Comparison of ENCODE assay signal across 14 cellular contexts in the genomic region with DNA sequence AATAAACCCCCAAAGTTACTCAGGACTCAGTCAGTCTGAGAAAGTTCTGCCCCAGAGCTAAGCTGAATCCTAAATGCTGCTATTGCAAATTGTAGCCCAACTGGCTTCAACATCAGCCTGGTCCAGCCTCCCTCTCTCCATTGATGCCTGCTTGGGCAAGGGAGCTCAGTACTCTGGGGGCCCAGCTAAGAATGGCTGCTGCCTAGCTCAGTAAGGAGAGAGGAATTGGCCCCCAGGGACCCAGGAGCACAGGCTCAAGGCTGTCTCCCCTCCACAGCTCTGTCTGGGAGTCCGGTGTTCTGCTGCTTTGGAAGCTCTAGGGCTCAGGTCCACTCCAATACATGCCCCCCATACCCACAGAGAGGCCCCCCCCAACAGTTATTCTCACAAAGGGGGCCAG. TPM values are rescaled to one million over a fixed set of nuclear protein-coding genes. Genes with fewer than 3 reads are reported as not detected.
DNase-seq lines count a peak whose midpoint lies in the region; ATAC-seq and TF ChIP-seq lines count a peak whose summit lies in the region.
"Had no signal": no experiment of that assay in that cellular context is flagged by ENCODE, and none has a peak within 500 bp of the region (broad histone marks: within the 10 kb centered on the region; RNA-seq: fewer than 3 reads in every experiment).

No MANE protein-coding gene starts in this region.

- no peaks in the 10 kb centered on the region for H3K27me3 ChIP-seq in BLaER1
- no peaks in the 10 kb centered on the region for H3K27me3 ChIP-seq in Caco-2 (replicated peaks; ENCODE audit: control insufficient read depth, insufficient read depth, low read length)
- no peaks in the 10 kb centered on the region for H3K27me3 ChIP-seq in PC-9 (ENCODE audit: insufficient read depth, low read depth)
- H3K27me3 ChIP-seq in left lung, result no peaks in the 10 kb centered on the region
- H3K27me3 ChIP-seq: right atrium auricular region had no signal

- H3K9me3 ChIP-seq in BLaER1, result no peaks in the 10 kb centered on the region
- no peaks in the 10 kb centered on the region for H3K9me3 ChIP-seq in Caco-2
- H3K9me3 ChIP-seq in PC-9 (ENCODE audit: insufficient read depth, low read depth), result no peaks in the 10 kb centered on the region
- no peaks in the 10 kb centered on the region for H3K9me3 ChIP-seq in left lung
- H3K9me3 ChIP-seq: right atrium auricular region had no signal

- CTCF ChIA-PET in Caco-2 (lab: Charles Lee) (interaction anchor here (0.6 kb wide), 2 partner anchors 50 to 163 kb away, joined by 3 to 5 read pairs; no protein-coding TSS in a partner anchor), PC-9 (lab: Charles Lee) (interaction anchor here (0.6 kb wide), 1 partner anchor 31 kb away, joined by 12 read pairs; no protein-coding TSS in a partner anchor)

- TF ChIP-seq CTCF in Caco-2 (IDR thresholded peaks at IDR 0.05; ENCODE audit: insufficient read depth in 1 of 2, low read depth in 1 of 2, low read length in 1 of 2, severe bottlenecking in 1 of 2, unreplicated experiment in 1 of 2) (no peak), PC-9 (conservative IDR thresholded peaks at IDR 0.05) (no peak), left lung (IDR thresholded peaks at IDR 0.05) (no peak)

- H4K20me1 ChIP-seq in BLaER1 (peaks cover 26% of the 10 kb centered on the region), PC-9 (ENCODE audit: insufficient read depth) (peaks cover 8% of the 10 kb centered on the region)

- ATAC-seq in left lung (no peak), GM21447 (IDR thresholded peaks at IDR 0.05; ENCODE audit: unreplicated experiment) (no peak)

- H3K4me3 Mint-ChIP-seq in Caco-2 (ENCODE audit: unreplicated experiment) (peak overlapping the region; percentile 81), immature natural killer cell (peak overlapping the region in 4 of 5 donors; percentile 71 to 86 (median 84))

- H3K27ac ChIP-seq in BLaER1 (no peak overlapping the region), PC-9 (no peak overlapping the region), left lung (no peak overlapping the region)
- H3K27ac ChIP-seq: right atrium auricular region had no signal

- H3K4me1 ChIP-seq in BLaER1 (peaks cover 52% of the 10 kb centered on the region), Caco-2 (peaks cover 29% of the 10 kb centered on the region), PC-9 (replicated peaks; ENCODE audit: insufficient read depth) (peaks cover 7% of the 10 kb centered on the region; the same call in 1 of the 2 replicates), left lung (peaks cover 0 to 53% of the 10 kb centered on the region in 2 donors)

- peaks cover 7% of the 10 kb centered on the region; the same call in 1 of the 2 replicates for H3F3A ChIP-seq in PC-9 (ENCODE audit: insufficient read depth, low read depth)

- no peaks in the 10 kb centered on the region for H3K27me3 Mint-ChIP-seq in Caco-2 (ENCODE audit: insufficient read depth, unreplicated experiment)
- peaks cover 0 to 3% (median 0%) of the 10 kb centered on the region in 3 donors for H3K27me3 Mint-ChIP-seq in immature natural killer cell (ENCODE audit: low read depth in 3 of 3)

- no peak for DNase-seq in Caco-2
- DNase-seq in PC-9, result no peak
- no peak for DNase-seq in immature natural killer cell
- no peak for DNase-seq in left lung
- no peak for DNase-seq in stimulated activated CD4-positive, alpha-beta T cell treated with anti-CD3 and anti-CD28 coated beads, Interleukin-2, amount 100 ng/mL, for 24 hours
- no peak for DNase-seq in COLO668 (lab: John Stamatoyannopoulos, UW; ENCODE audit: unreplicated experiment)
- DNase-seq: GOT3, NCI-H1092 treated with DMSO at 0.1 percent for 48 hours, NCI-H524, SHP77, substantia nigra had no signal

- H3K36me3 ChIP-seq in BLaER1 (peaks cover 38% of the 10 kb centered on the region), Caco-2 (ENCODE audit: control insufficient read depth, insufficient read depth, low read length) (no peaks in the 10 kb centered on the region; the same call in 1 of the 2 replicates), PC-9 (ENCODE audit: low read depth) (no peaks in the 10 kb centered on the region), left lung (peaks cover 0 to 33% of the 10 kb centered on the region in 2 donors)

- H3K27ac Mint-ChIP-seq in Caco-2 (ENCODE audit: unreplicated experiment) (no peak overlapping the region), immature natural killer cell (peak overlapping the region; percentile 74 to 89 (median 82))

- H3K4me1 Mint-ChIP-seq in Caco-2 (ENCODE audit: low read depth, unreplicated experiment), result peaks cover 32% of the 10 kb centered on the region
- peaks cover 55 to 57% of the 10 kb centered on the region in 2 donors for H3K4me1 Mint-ChIP-seq in immature natural killer cell

- no TSS peak for BruUV-seq in Caco-2 (replicated peaks; lab: Mats Ljungman, UMichigan)
- TSS peak; percentile 35 for BruUV-seq in PC-9 (replicated peaks; lab: Mats Ljungman, UMichigan)

- peaks cover 32% of the 10 kb centered on the region for H3K36me3 Mint-ChIP-seq in Caco-2 (ENCODE audit: insufficient read depth, unreplicated experiment)
- peaks cover 8 to 18% (median 9%) of the 10 kb centered on the region in 3 donors for H3K36me3 Mint-ChIP-seq in immature natural killer cell

- no peaks in the 10 kb centered on the region for H3K9me2 ChIP-seq in PC-9 (ENCODE audit: insufficient read depth)

- H3K9me3 Mint-ChIP-seq in Caco-2 (ENCODE audit: unreplicated experiment) (no peaks in the 10 kb centered on the region), immature natural killer cell (no peaks in the 10 kb centered on the region)

- POLR2A ChIA-PET in Caco-2 (lab: Charles Lee), result interaction anchor here (0.8 kb wide), 1 partner anchor 21 kb away, joined by 4 read pairs; the partner anchor contains the start of gene PIGS
- POLR2A ChIA-PET in PC-9 (lab: Charles Lee; ENCODE audit: unreplicated experiment), result no interaction called here

- no peak overlapping the region for H3K4me3 ChIP-seq in BLaER1
- H3K4me3 ChIP-seq in Caco-2 (ENCODE audit: low read depth, low read length), result no peak overlapping the region
- H3K4me3 ChIP-seq in PC-9, result no peak overlapping the region
- no peak overlapping the region for H3K4me3 ChIP-seq in left lung

- H3K4me2 ChIP-seq in BLaER1 (peak overlapping the region; percentile 95), PC-9 (peak overlapping the region; percentile 94; the same call in 1 of the 2 replicates)

- H3K79me2 ChIP-seq in PC-9 (ENCODE audit: low read depth), result peaks cover 5% of the 10 kb centered on the region; the same call in 1 of the 2 replicates

- intact Hi-C loops in Caco-2 (cut with micrococcal nuclease; ENCODE audit: unreplicated experiment), result no loop called here
- intact Hi-C loops in PC-9 (cut with micrococcal nuclease; ENCODE audit: unreplicated experiment), result no loop called here
- intact Hi-C loops in left lung (cut with DNase I), result loop anchor here in 1 of 2 donors (5.0 kb wide), 1 partner anchor 54 kb away; no protein-coding TSS in a partner anchor

- no peak overlapping the region for H2AFZ ChIP-seq in PC-9

- H3K9ac ChIP-seq in BLaER1, result no peak overlapping the region

RNA-seq across cellular contexts. Expression of gene UNC119, which starts 1.6 kb away (rescaled TPM):
- total RNA-seq in Caco-2 (2022), result 40.5 and 41.3 TPM in 2 replicates
- total RNA-seq in PC-9 (2021), result 39.7 and 48.8 TPM in 2 replicates
- polyA plus RNA-seq in immature natural killer cell, result 10 to 100 TPM; 45.4 to 61.1 (median 50.4) TPM
- 10 to 100 TPM; 25.7 to 28.9 TPM for total RNA-seq in left lung

RNA-seq across cellular contexts. Expression of gene PIGS, which starts 20.5 kb away (rescaled TPM):
- total RNA-seq in Caco-2 (2022) (78.2 and 99.6 TPM in 2 replicates), PC-9 (2021) (57.6 and 64.2 TPM in 2 replicates), left lung (10 to 100 TPM; 59.6 to 63.3 TPM)
- 100 to 1,000 TPM in 1 of 3 donors, 10 to 100 TPM in 2; 71.7 to 135 (median 96.8) TPM for polyA plus RNA-seq in immature natural killer cell

RNA-seq across cellular contexts. Expression of gene ALDOC, which starts 25.8 kb away (rescaled TPM):
- total RNA-seq in Caco-2 (2022) (16.3 and 17.7 TPM in 2 replicates), PC-9 (2021) (17.4 and 21.6 TPM in 2 replicates), left lung (10 to 100 TPM; 10.9 to 15.2 TPM)
- 10 to 100 TPM; 50.9 to 80.1 (median 53.2) TPM for polyA plus RNA-seq in immature natural killer cell

RNA-seq across cellular contexts. Expression of gene FOXN1, which starts 44.7 kb away (rescaled TPM):
- total RNA-seq in Caco-2 (2022) (0.26 and 0.48 TPM in 2 replicates), PC-9 (2021) (not detected in 2 replicates), left lung (under 1 TPM; 0.18 to 0.29 TPM)
- polyA plus RNA-seq in immature natural killer cell, result not detected
- total RNA-seq: right atrium auricular region had no signal

RNA-seq across cellular contexts. Expression of gene SPAG5, which starts 48.0 kb away (rescaled TPM):
- total RNA-seq in Caco-2 (2022), result 113 TPM in 2 replicates
- 101 and 109 TPM in 2 replicates for total RNA-seq in PC-9 (2021)
- polyA plus RNA-seq in immature natural killer cell, result 1 to 10 TPM in 2 of 3 donors, under 1 TPM in 1; 0.73 to 4.1 (median 3.2) TPM
- total RNA-seq in left lung, result 10 to 100 TPM in 1 of 2 donors, 1 to 10 TPM in 1; 9.5 to 15.2 TPM
